Comparison of ENCODE assay signal across 12 cellular contexts in genomic region chr12:77686760-77687159, GRCh38.
A peak's percentile ranks its signal among the peaks of the same experiment; 100 is the strongest.
DNase-seq lines count a peak whose midpoint lies in the region; ATAC-seq and TF ChIP-seq lines count a peak whose summit lies in the region.
"Had no signal": no experiment of that assay in that cellular context is flagged by ENCODE, and none has a peak within 500 bp of the region (broad histone marks: within the 10 kb centered on the region; RNA-seq: fewer than 3 reads in every experiment).

No MANE protein-coding gene starts in this region.

- no peak for TF ChIP-seq POLR2A in IMR-90 (IDR thresholded peaks at IDR 0.05; ENCODE audit: low read depth, low read length)

- H2AFZ ChIP-seq in IMR-90 (replicated peaks; ENCODE audit: low read length, poor library complexity) (no peak overlapping the region), PC-3 (ENCODE audit: low read length) (no peak overlapping the region)

- H3K9me3 Mint-ChIP-seq in CD8-positive, alpha-beta memory T cell: peaks cover 0 to 22% (median 1%) of the 10 kb centered on the region in 5 donors
- H3K9me3 Mint-ChIP-seq: IgD-negative memory B cell, memory B cell had no signal

- H3K56ac ChIP-seq in IMR-90 (ENCODE audit: extremely low read depth, insufficient read depth, low read length): no peak overlapping the region

- H3K4me1 ChIP-seq in IMR-90 (ENCODE audit: control insufficient read depth, insufficient read depth, low read length): no peaks in the 10 kb centered on the region
- H3K4me1 ChIP-seq in CD8-positive, alpha-beta memory T cell (ENCODE audit: insufficient read depth, low read length): no peaks in the 10 kb centered on the region
- no peaks in the 10 kb centered on the region for H3K4me1 ChIP-seq in PC-3 (ENCODE audit: insufficient read depth, low read length)
- H3K4me1 ChIP-seq: Caco-2, right lobe of liver had no signal

- H3K79me1 ChIP-seq in IMR-90 (ENCODE audit: low read depth in 1 of 2, low read length in 2 of 2): no peaks in the 10 kb centered on the region

- BruUV-seq in IMR-90 (replicated peaks; lab: Mats Ljungman, UMichigan) (no TSS peak), PC-3 (replicated peaks; lab: Mats Ljungman, UMichigan) (no TSS peak)

- H3K4me3 ChIP-seq in IMR-90 (ENCODE audit: insufficient read depth, low read depth, low read length) (no peak overlapping the region), WERI-Rb-1 (ENCODE audit: low read depth, low read length) (no peak overlapping the region), PC-3 (ENCODE audit: low read length) (no peak overlapping the region)
- H3K4me3 ChIP-seq in CD8-positive, alpha-beta memory T cell (ENCODE audit: low read length): no peak overlapping the region
- H3K4me3 ChIP-seq: right lobe of liver had no signal

- H2AK5ac ChIP-seq in IMR-90 (ENCODE audit: low read depth, low read length): no peak overlapping the region

- peak; percentile 34 for DNase-seq in IMR-90
- DNase-seq in WERI-Rb-1: no peak
- DNase-seq in iris pigment epithelial cell (ENCODE audit: low read depth): peak; percentile 21
- no peak for DNase-seq in CD8-positive, alpha-beta memory T cell
- no peak for DNase-seq in activated naive CD4-positive, alpha-beta T cell treated with Interleukin-2 at 50 U/mL for 16 hours
- no peak for DNase-seq in PC-3
- DNase-seq: Caco-2, right lobe of liver had no signal

- H3K4me3 Mint-ChIP-seq in CD8-positive, alpha-beta memory T cell: no peak overlapping the region
- H3K4me3 Mint-ChIP-seq: IgD-negative memory B cell, memory B cell had no signal

- no peaks in the 10 kb centered on the region for H3K36me3 Mint-ChIP-seq in CD8-positive, alpha-beta memory T cell
- H3K36me3 Mint-ChIP-seq: IgD-negative memory B cell, memory B cell had no signal

- H4K8ac ChIP-seq in IMR-90 (ENCODE audit: low read depth in 2 of 2, low read length in 2 of 2): no peak overlapping the region

- no peaks in the 10 kb centered on the region for H3K4me1 Mint-ChIP-seq in CD8-positive, alpha-beta memory T cell
- H3K4me1 Mint-ChIP-seq: IgD-negative memory B cell, memory B cell had no signal

- H4K91ac ChIP-seq in IMR-90 (ENCODE audit: insufficient read depth, low read depth, low read length): no peak overlapping the region

- intact Hi-C loops in IMR-90 (cut with micrococcal nuclease) (loop anchor here (1.0 to 5.0 kb wide), 3 partner anchors 146 to 634 kb away; no protein-coding TSS in a partner anchor), PC-3 (cut with micrococcal nuclease) (loop anchor here (5.0 to 10.0 kb wide), 2 partner anchors 412 to 734 kb away; no protein-coding TSS in a partner anchor)

- POLR2A ChIA-PET in IMR-90 (lab: Charles Lee; ENCODE audit: unreplicated experiment) (no interaction called here), PC-3 (lab: Charles Lee; ENCODE audit: unreplicated experiment) (no interaction called here)
- POLR2A ChIA-PET in CD8-positive, alpha-beta memory T cell (lab: Charles Lee): no interaction called here

- no peak overlapping the region for H2BK5ac ChIP-seq in IMR-90 (ENCODE audit: low read depth, low read length, poor library complexity, severe bottlenecking)

- H3K27ac ChIP-seq in C4-2B: no peak overlapping the region
- H3K27ac ChIP-seq in IMR-90 (ENCODE audit: insufficient read depth, low read length): no peak overlapping the region
- H3K27ac ChIP-seq in WERI-Rb-1: no peak overlapping the region
- no peak overlapping the region for H3K27ac ChIP-seq in CD8-positive, alpha-beta memory T cell (ENCODE audit: low read depth, low read length)
- H3K27ac ChIP-seq in PC-3 (ENCODE audit: low read length): no peak overlapping the region
- H3K27ac ChIP-seq: right lobe of liver had no signal

- H3K18ac ChIP-seq in IMR-90 (ENCODE audit: low read depth, low read length): no peak overlapping the region

- H2BK15ac ChIP-seq in IMR-90 (ENCODE audit: low read depth, low read length): no peak overlapping the region

- H3K36me3 ChIP-seq in IMR-90 (ENCODE audit: control insufficient read depth, insufficient read depth, low read length) (no peaks in the 10 kb centered on the region), WERI-Rb-1 (no peaks in the 10 kb centered on the region), PC-3 (ENCODE audit: low read depth, low read length) (no peaks in the 10 kb centered on the region)
- no peaks in the 10 kb centered on the region for H3K36me3 ChIP-seq in CD8-positive, alpha-beta memory T cell (ENCODE audit: insufficient read depth, low read length)
- H3K36me3 ChIP-seq: right lobe of liver had no signal

- no peaks in the 10 kb centered on the region for H4K20me1 ChIP-seq in IMR-90 (ENCODE audit: insufficient read depth, low read length)
- no peaks in the 10 kb centered on the region for H4K20me1 ChIP-seq in PC-3 (ENCODE audit: low read length)

- no peak overlapping the region for H3K14ac ChIP-seq in IMR-90 (replicated peaks; ENCODE audit: low read depth, low read length)

- H3K4ac ChIP-seq in IMR-90 (ENCODE audit: low read depth, low read length): no peak overlapping the region

- no peak overlapping the region for H3K27ac Mint-ChIP-seq in CD8-positive, alpha-beta memory T cell
- H3K27ac Mint-ChIP-seq: IgD-negative memory B cell, memory B cell had no signal

- H3K9me3 ChIP-seq in IMR-90 (ENCODE audit: control insufficient read depth, insufficient read depth, low read length) (no peaks in the 10 kb centered on the region), WERI-Rb-1 (ENCODE audit: severe bottlenecking) (no peaks in the 10 kb centered on the region), PC-3 (ENCODE audit: low read length) (no peaks in the 10 kb centered on the region)
- no peaks in the 10 kb centered on the region for H3K9me3 ChIP-seq in CD8-positive, alpha-beta memory T cell (ENCODE audit: low read length)
- H3K9me3 ChIP-seq: Caco-2, right lobe of liver had no signal

- CTCF ChIA-PET in IMR-90 (lab: Yijun Ruan, JAX) (interaction anchor here (1.2 to 2.1 kb wide), 3 partner anchors 528 to 638 kb away, joined by 3 to 9 read pairs (median 5); no protein-coding TSS in a partner anchor), PC-3 (lab: Charles Lee) (interaction anchor here (0.6 kb wide), 1 partner anchor 315 kb away, joined by 3 read pairs; no protein-coding TSS in a partner anchor)
- CTCF ChIA-PET in CD8-positive, alpha-beta memory T cell (lab: Charles Lee): no interaction called here

- no peaks in the 10 kb centered on the region for H3K9me1 ChIP-seq in IMR-90 (ENCODE audit: insufficient read depth, low read length)

- dilution Hi-C loops in IMR-90 (cut with HindIII; ENCODE audit: low sequenced_read_pairs, unreplicated experiment): loop anchor here (25.0 kb wide), 1 partner anchor 524 kb away; no protein-coding TSS in a partner anchor

- H4K5ac ChIP-seq in IMR-90 (ENCODE audit: low read depth, low read length): no peak overlapping the region

- peak; percentile 57 for TF ChIP-seq CTCF in C4-2B (conservative IDR thresholded peaks at IDR 0.05)
- peak; percentile 46 for TF ChIP-seq CTCF in IMR-90 (conservative IDR thresholded peaks at IDR 0.05; ENCODE audit: low read depth, low read length)
- peak; percentile 42; the same call in 1 of the 2 replicates for TF ChIP-seq CTCF in WERI-Rb-1 (IDR thresholded peaks at IDR 0.05; ENCODE audit: low read depth, low read length)
- no peak; the same call in 1 of the 2 replicates for TF ChIP-seq CTCF in PC-3 (conservative IDR thresholded peaks at IDR 0.05; ENCODE audit: low read depth, low read length)

- H3K27me3 Mint-ChIP-seq in CD8-positive, alpha-beta memory T cell: no peaks in the 10 kb centered on the region
- H3K27me3 Mint-ChIP-seq: IgD-negative memory B cell, memory B cell had no signal

- H3K4me2 ChIP-seq in IMR-90 (ENCODE audit: low read depth, low read length) (no peak overlapping the region), PC-3 (ENCODE audit: low read length) (no peak overlapping the region)

- in situ Hi-C loops in IMR-90 (cut with MboI; ENCODE audit: low sequenced_read_pairs): loop anchor here (10.0 kb wide), 1 partner anchor 622 kb away; the partner anchor contains the start of gene E2F7

- no peak overlapping the region for H2AK9ac ChIP-seq in IMR-90 (replicated peaks; ENCODE audit: low read depth, low read length, poor library complexity)

- ATAC-seq in IMR-90 (ENCODE audit: low read depth) (peak; percentile 54), PC-3 (no peak), HG03175 (IDR thresholded peaks at IDR 0.05; ENCODE audit: unreplicated experiment) (no peak)
- ATAC-seq: right lobe of liver had no signal

- H3K23ac ChIP-seq in IMR-90 (ENCODE audit: low read depth, low read length): no peak overlapping the region

- H3K27me3 ChIP-seq in IMR-90 (ENCODE audit: control insufficient read depth, insufficient read depth, low read length) (no peaks in the 10 kb centered on the region), WERI-Rb-1 (ENCODE audit: insufficient read depth, low read depth, severe bottlenecking) (no peaks in the 10 kb centered on the region), PC-3 (ENCODE audit: low read length) (no peaks in the 10 kb centered on the region; the same call in 1 of the 2 replicates)
- no peaks in the 10 kb centered on the region for H3K27me3 ChIP-seq in CD8-positive, alpha-beta memory T cell (ENCODE audit: insufficient read depth, low read length, poor library complexity, severe bottlenecking)
- H3K27me3 ChIP-seq: right lobe of liver had no signal

- H2BK120ac ChIP-seq in IMR-90 (ENCODE audit: low read depth, low read length): no peak overlapping the region

- WGBS in IMR-90 (ENCODE audit: extremely low coverage in 2 of 2, insufficient read length in 1 of 2), 2 experiments: no CpG with 5 or more reads among the region's 2 CpGs

- H3K9me2 ChIP-seq in PC-3 (replicated peaks; ENCODE audit: low read length): no peaks in the 10 kb centered on the region

- H2BK20ac ChIP-seq in IMR-90 (ENCODE audit: low read depth, low read length): no peak overlapping the region

- TF ChIP-seq RAD21 in IMR-90 (IDR thresholded peaks at IDR 0.05; ENCODE audit: low read length): peak; percentile 51

- H3K9ac ChIP-seq in IMR-90 (ENCODE audit: low read depth, low read length) (no peak overlapping the region), PC-3 (ENCODE audit: low read length) (no peak overlapping the region)

- no peaks in the 10 kb centered on the region for H3F3A ChIP-seq in PC-3 (ENCODE audit: low read length, unreplicated experiment)

- no peaks in the 10 kb centered on the region for H3K79me2 ChIP-seq in PC-3 (ENCODE audit: low read length)

TF ChIP-seq in IMR-90, 13 proteins besides CTCF, POLR2A, EP300 and RAD21:
- TF ChIP-seq SMC3 (IDR thresholded peaks at IDR 0.05; ENCODE audit: low read depth, low read length): peak; percentile 19; the same call in 1 of the 2 replicates
- TF ChIP-seq, protein P1, sequence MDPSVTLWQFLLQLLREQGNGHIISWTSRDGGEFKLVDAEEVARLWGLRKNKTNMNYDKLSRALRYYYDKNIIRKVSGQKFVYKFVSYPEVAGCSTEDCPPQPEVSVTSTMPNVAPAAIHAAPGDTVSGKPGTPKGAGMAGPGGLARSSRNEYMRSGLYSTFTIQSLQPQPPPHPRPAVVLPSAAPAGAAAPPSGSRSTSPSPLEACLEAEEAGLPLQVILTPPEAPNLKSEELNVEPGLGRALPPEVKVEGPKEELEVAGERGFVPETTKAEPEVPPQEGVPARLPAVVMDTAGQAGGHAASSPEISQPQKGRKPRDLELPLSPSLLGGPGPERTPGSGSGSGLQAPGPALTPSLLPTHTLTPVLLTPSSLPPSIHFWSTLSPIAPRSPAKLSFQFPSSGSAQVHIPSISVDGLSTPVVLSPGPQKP (IDR thresholded peaks at IDR 0.05; ENCODE audit: borderline replicate concordance, low read depth, low read length): no peak

Comparison
In these comparisons a context has a peak if more than half of its experiments do, and no peak if none do; other contexts are left out.
1. DNase-seq: peak in IMR-90 (single experiment) and iris pigment epithelial cell (single experiment); none in WERI-Rb-1 (single experiment), CD8-positive, alpha-beta memory T cell (0 of 5), activated naive CD4-positive, alpha-beta T cell treated with Interleukin-2 at 50 U/mL for 16 hours (single experiment) and PC-3 (single experiment).